21 cellular contexts compared by ENCODE assay signal in the genomic region with DNA sequence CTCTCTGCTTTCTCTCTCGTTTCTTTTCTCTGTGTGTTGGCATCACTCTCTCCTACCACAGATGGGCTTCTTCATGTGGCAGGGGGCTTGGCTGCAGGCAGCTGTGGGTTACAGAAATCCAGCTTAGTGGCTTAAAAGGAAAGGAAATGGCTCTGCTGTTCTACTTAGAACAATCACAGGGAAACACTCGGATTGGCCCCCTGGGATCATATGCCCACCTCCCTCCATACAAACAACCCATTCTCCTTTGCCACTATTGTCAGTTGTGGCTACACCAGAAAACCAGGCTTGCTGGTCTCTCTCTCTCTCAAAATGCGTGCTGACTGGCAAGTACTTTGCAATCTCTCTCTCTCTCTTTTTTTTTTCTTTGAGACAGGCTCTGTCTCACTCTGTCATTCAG. TPM values are rescaled to one million over a fixed set of nuclear protein-coding genes. Genes with fewer than 3 reads are reported as not detected.
"Had no signal": no experiment of that assay in that cellular context is flagged by ENCODE, and none has a peak within 500 bp of the region (broad histone marks: within the 10 kb centered on the region; RNA-seq: fewer than 3 reads in every experiment).

No MANE protein-coding gene starts in this region.

- ATAC-seq: foreskin keratinocyte, left lobe of liver, natural killer cell had no signal

- FAIRE-seq: endothelial cell of umbilical vein, small intestine had no signal

- H3K4me3 Mint-ChIP-seq: endodermal cell, natural killer cell had no signal

- H3K27ac ChIP-seq: coronary artery, foreskin keratinocyte, right atrium auricular region, testis, tibial nerve had no signal

- H3K4me1 Mint-ChIP-seq: endodermal cell had no signal

- H3K9me3 Mint-ChIP-seq: endodermal cell, natural killer cell had no signal

- H3K27ac Mint-ChIP-seq: endodermal cell, natural killer cell had no signal

- H3K27me3 ChIP-seq: foreskin keratinocyte, right atrium auricular region, testis had no signal

- DNase-seq: central memory CD4-positive, alpha-beta T cell; effector CD4-positive, alpha-beta T cell; erythroblast; foreskin keratinocyte; kidney glomerular epithelial cell; natural killer cell; posterior cingulate gyrus; small intestine; stimulated activated CD4-positive, alpha-beta T cell treated with anti-CD3 and anti-CD28 coated beads, Interleukin-12 subunit alpha, Interleukin-12 subunit beta, amount 100 ng/mL, for 4 hours; stimulated activated naive CD4-positive, alpha-beta T cell treated with Interleukin-2 at 50 U/mL for 16 hours; testis had no signal

- H3K4me3 ChIP-seq: coronary artery, right atrium auricular region, testis, tibial nerve had no signal

- H3K36me3 ChIP-seq: right atrium auricular region, tibial nerve had no signal

- H3K4me1 ChIP-seq: foreskin keratinocyte had no signal

- H3K36me3 Mint-ChIP-seq: natural killer cell had no signal

- H3K9me3 ChIP-seq: right atrium auricular region, testis, tibial nerve had no signal

RNA-seq across cellular contexts. Expression of gene TBX2, which starts 20.5 kb away (rescaled TPM):
- total RNA-seq: dermis microvascular lymphatic vessel endothelial cell, endothelial cell of umbilical vein, foreskin keratinocyte had no signal

RNA-seq across cellular contexts. Expression of gene TBX4, which starts 32.1 kb away (rescaled TPM):
- total RNA-seq: chondrocyte, dermis microvascular lymphatic vessel endothelial cell, endodermal cell, endothelial cell of umbilical vein, foreskin keratinocyte, left lobe of liver, natural killer cell, osteoblast, right atrium auricular region, tibial nerve, ureter had no signal
